1 cellular context compared by ENCODE assay signal in the genomic region with DNA sequence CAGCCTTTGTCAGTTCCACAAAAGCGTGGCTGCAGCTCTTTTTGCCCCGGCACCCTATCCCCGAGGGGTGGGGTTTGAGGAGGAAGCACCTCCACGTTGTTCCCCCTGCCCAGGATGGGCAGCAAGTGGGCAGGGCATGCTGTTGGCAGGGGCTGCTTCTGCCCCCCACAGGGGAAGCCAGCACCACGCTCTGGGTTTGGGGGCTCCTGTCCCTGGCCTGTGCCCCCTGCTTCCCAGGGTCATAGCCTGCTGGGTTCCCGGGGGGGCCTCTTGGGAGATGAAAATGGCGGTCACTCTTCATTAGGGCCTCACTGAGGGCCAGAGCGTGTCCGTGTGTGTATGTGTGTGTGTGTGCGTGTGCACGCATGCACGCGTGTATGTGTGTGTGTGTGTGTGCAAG.
TF ChIP-seq lines count a peak whose summit lies in the region.

No MANE protein-coding gene starts in this region.

TF ChIP-seq in K562, 482 proteins besides CTCF, POLR2A, EP300 and RAD21:
- peak; percentile 52 for TF ChIP-seq POLR2G (IDR thresholded peaks at IDR 0.05; ENCODE audit: low read depth, low read length)
- TF ChIP-seq BRF1 (IDR thresholded peaks at IDR 0.05; ENCODE audit: borderline replicate concordance, extremely low read depth, insufficient read length): no peak
- peak; percentile 44 for TF ChIP-seq RBM22 (IDR thresholded peaks at IDR 0.05; ENCODE audit: low read depth, low read length, poor library complexity, severe bottlenecking)
